In the genomic region with DNA sequence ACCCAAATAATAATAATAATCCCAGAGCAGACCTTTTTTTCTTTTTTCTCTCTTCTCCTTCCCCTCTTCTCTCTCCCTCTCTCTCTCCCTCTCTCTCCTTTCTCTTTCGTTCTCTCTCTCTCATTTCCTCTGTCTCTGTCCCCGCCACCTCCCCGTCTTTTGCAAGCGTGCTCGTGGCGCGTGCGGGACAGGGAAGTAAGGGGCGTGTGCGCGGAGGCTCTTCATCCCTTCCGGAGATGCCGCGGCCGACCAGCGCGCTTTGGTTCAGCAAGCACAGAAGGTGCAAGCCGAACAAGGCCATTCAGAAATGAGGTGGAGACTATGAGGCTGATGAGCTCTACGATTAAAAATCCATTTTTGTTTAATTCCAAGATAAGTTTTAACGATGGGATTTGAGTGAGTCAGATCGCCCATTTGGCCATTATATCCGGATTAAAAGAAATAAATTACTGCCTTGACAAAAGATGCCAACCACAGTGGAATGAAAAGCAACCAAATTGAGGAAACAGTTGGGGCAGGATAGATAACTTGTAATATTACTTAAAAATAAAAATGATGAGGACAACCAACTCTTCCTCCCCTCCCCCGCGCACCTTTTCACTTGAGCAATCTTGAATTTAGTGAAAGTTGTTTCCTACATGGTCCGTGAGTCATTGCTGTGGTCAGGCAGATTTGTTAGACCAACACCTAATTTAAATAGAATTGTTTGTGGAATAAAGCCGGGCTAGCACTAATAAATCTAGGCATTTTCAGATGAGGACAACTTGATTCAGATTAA, we compare ENCODE assay signal across 8 cellular contexts. TPM values are rescaled to one million over a fixed set of nuclear protein-coding genes. Genes with fewer than 3 reads are reported as not detected.
DNase-seq lines count a peak whose midpoint lies in the region; ATAC-seq and TF ChIP-seq lines count a peak whose summit lies in the region.

No MANE protein-coding gene starts in this region.

- H3K4me1 ChIP-seq in testis, result peaks cover 15% of the 10 kb centered on the region

- H3K36me3 ChIP-seq in testis (ENCODE audit: low read depth, missing control alignments), result no peaks in the 10 kb centered on the region

- H3K27me3 Mint-ChIP-seq in naive thymus-derived CD8-positive, alpha-beta T cell, result no peaks in the 10 kb centered on the region

- in situ Hi-C loops in G401 (cut with HindIII; ENCODE audit: low sequenced_read_pairs), result no loop called here

- H3K27ac Mint-ChIP-seq in naive thymus-derived CD8-positive, alpha-beta T cell, result peak overlapping the region; percentile 92 to 100 (median 96)

- H3K4me3 Mint-ChIP-seq in naive thymus-derived CD8-positive, alpha-beta T cell, result peak overlapping the region; percentile 92 to 99 (median 97)

- no peak for TF ChIP-seq CTCF in testis (IDR thresholded peaks at IDR 0.05)

- H3K36me3 Mint-ChIP-seq in naive thymus-derived CD8-positive, alpha-beta T cell, result peaks cover 5 to 8% (median 6%) of the 10 kb centered on the region in 3 donors

- intact Hi-C loops in testis (cut with DNase I; ENCODE audit: low total_unique reads), result no loop called here

- H3K27ac ChIP-seq in testis, result peak overlapping the region; percentile 79 to 89

- peaks cover 37 to 90% (median 88%) of the 10 kb centered on the region in 4 donors for H3K4me1 Mint-ChIP-seq in naive thymus-derived CD8-positive, alpha-beta T cell

- DNase-seq in Daoy (ENCODE audit: low read depth) (peak; percentile 89), NCI-H226 (peak; percentile 85), activated T-cell treated with anti-CD3 and anti-CD28 coated beads for 24 hours (ENCODE audit: low read depth) (peak; percentile 40), testis (peak; percentile 79), NCI-H748 (lab: John Stamatoyannopoulos, UW; ENCODE audit: unreplicated experiment) (no peak), G401 (ENCODE audit: low spot score) (no peak)
- DNase-seq in naive thymus-derived CD8-positive, alpha-beta T cell, result peak; percentile 22 to 69 (median 43)

- H3K4me3 ChIP-seq in testis, result peak overlapping the region; percentile 73 to 79

- peak; percentile 49 for ATAC-seq in esophagus mucosa
- peak; percentile 29 to 35 for ATAC-seq in naive thymus-derived CD8-positive, alpha-beta T cell

- no peak for TF ChIP-seq POLR2A in testis (IDR thresholded peaks at IDR 0.05)

- no peaks in the 10 kb centered on the region for H3K27me3 ChIP-seq in testis

- WGBS in testis, 2 donors, result 8 to 12% methylated on average over 26 of the region's 26 CpGs

- no peaks in the 10 kb centered on the region for H3K9me3 ChIP-seq in testis

- H3K9me3 Mint-ChIP-seq in naive thymus-derived CD8-positive, alpha-beta T cell, result no peaks in the 10 kb centered on the region

- POLR2A ChIA-PET in naive thymus-derived CD8-positive, alpha-beta T cell (lab: Charles Lee), result interaction anchor here (0.7 to 4.9 kb wide), 17 partner anchors 10 to 316 kb away, joined by 3 to 44 read pairs (median 6); no protein-coding TSS in a partner anchor

RNA-seq across cellular contexts. Expression of gene AMIGO2, which starts 1.2 kb away (rescaled TPM):
- 159 and 164 TPM in 2 replicates for total RNA-seq in Daoy (2014; rRNA removed; shearing (Covaris generic))
- total RNA-seq in esophagus mucosa, result 1.5 TPM
- 10 to 100 TPM; 26.6 to 28.3 TPM for total RNA-seq in naive thymus-derived CD8-positive, alpha-beta T cell
- 10 to 100 TPM; 28.6 to 53.3 (median 41.1) TPM for polyA plus RNA-seq in naive thymus-derived CD8-positive, alpha-beta T cell
- 10 to 100 TPM; 35.4 to 53.2 TPM for total RNA-seq in testis
- polyA plus RNA-seq in testis (ENCODE audit: insufficient read depth, low read depth, low replicate concordance), result 28.8 TPM
- 155 and 186 TPM in 2 replicates for total RNA-seq in G401 (2014; rRNA removed; shearing (Covaris generic))

RNA-seq across cellular contexts. Expression of gene PCED1B, which starts 1.5 kb away (rescaled TPM):
- total RNA-seq in Daoy (2014; rRNA removed; shearing (Covaris generic)), result 3.8 and 4.7 TPM in 2 replicates
- total RNA-seq in esophagus mucosa (1.7 TPM), testis (10 to 100 TPM; 47.2 to 56.1 TPM)
- total RNA-seq in naive thymus-derived CD8-positive, alpha-beta T cell, result 10 to 100 TPM; 79.4 to 83.9 TPM
- 100 to 1,000 TPM in 2 of 3 donors, 10 to 100 TPM in 1; 54.9 to 163 (median 127) TPM for polyA plus RNA-seq in naive thymus-derived CD8-positive, alpha-beta T cell
- polyA plus RNA-seq in testis (ENCODE audit: insufficient read depth, low read depth, low replicate concordance), result 30.0 TPM
- total RNA-seq in G401 (2014; rRNA removed; shearing (Covaris generic)), result 9.2 and 9.5 TPM in 2 replicates

Comparison
In these comparisons a context has a peak if more than half of its experiments do, and no peak if none do; other contexts are left out.
1. DNase-seq: peak in Daoy (single experiment), NCI-H226 (single experiment), activated T-cell treated with anti-CD3 and anti-CD28 coated beads for 24 hours (single experiment), naive thymus-derived CD8-positive, alpha-beta T cell (10 of 10) and testis (single experiment); none in NCI-H748 (single experiment) and G401 (single experiment).
2. RNA of gene AMIGO2, which starts 1.2 kb away (total RNA-seq): 155 to 186 TPM in G401, 159 to 164 TPM in Daoy, 35.4 to 53.2 TPM in testis and 26.6 to 28.3 TPM in naive thymus-derived CD8-positive, alpha-beta T cell; 1.5 TPM in esophagus mucosa (single experiment); every median in the first group is over 10 times any median in the second.